8 cellular contexts compared by ENCODE assay signal in the genomic region with DNA sequence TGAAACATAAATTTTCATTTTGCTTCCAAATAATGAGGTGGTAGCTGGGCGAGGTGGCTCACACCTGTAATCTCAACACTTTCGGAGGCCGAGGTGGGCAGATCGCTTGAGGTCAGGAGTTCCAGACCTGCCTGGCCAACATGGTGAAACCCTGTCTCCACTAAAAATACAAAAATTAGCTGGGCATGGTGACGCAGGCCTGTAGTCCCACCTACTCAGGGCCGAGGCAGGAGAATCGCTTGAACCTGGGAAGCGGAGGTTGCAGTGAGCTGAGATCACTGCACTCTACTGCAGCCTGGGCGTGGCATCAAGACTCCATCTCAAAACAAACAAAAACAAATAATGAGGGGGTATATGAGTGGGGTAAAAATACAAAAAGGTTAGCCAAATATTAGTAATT. TPM values are rescaled to one million over a fixed set of nuclear protein-coding genes. Genes with fewer than 3 reads are reported as not detected.
DNase-seq lines count a peak whose midpoint lies in the region; ATAC-seq and TF ChIP-seq lines count a peak whose summit lies in the region.
"Not testable (repeated sequence)": the region's sequence is repeated elsewhere in the genome, so short reads cannot be mapped to it uniquely, and the experiment has no call there.

No MANE protein-coding gene starts in this region.

- intact Hi-C loops in Calu3 (cut with micrococcal nuclease; ENCODE audit: unreplicated experiment): loop anchor here (5.0 kb wide), 1 partner anchor 257 kb away; no protein-coding TSS in a partner anchor
- intact Hi-C loops in upper lobe of right lung (cut with DNase I): not testable (repeated sequence)

- not testable (repeated sequence) for H3K4me1 Mint-ChIP-seq in Calu3 (ENCODE audit: low read depth, unreplicated experiment)
- H3K4me1 Mint-ChIP-seq in T-helper 1 cell treated with Interleukin-12 subunit alpha and Interleukin-12 subunit beta and Interleukin-4 antibody, amounts not matched to agents 30 μg/mL and 1 μg/mL, for 36 hours (ENCODE audit: low read depth): peaks cover 17% of the 10 kb centered on the region
- H3K4me1 Mint-ChIP-seq in activated naive CD8-positive, alpha-beta T cell treated with anti-CD3 and anti-CD28 coated beads, Interleukin-2, amount 50 U/mL, for 24 hours: peaks cover 19% of the 10 kb centered on the region
- peaks cover 14% of the 10 kb centered on the region for H3K4me1 Mint-ChIP-seq in endothelial cell (ENCODE audit: unreplicated experiment)
- H3K4me1 Mint-ChIP-seq in osteocyte (ENCODE audit: unreplicated experiment): peaks cover 18% of the 10 kb centered on the region

- H3K9me3 Mint-ChIP-seq in Calu3 (ENCODE audit: low read depth, unreplicated experiment); T-helper 1 cell treated with Interleukin-12 subunit alpha and Interleukin-12 subunit beta and Interleukin-4 antibody, amounts not matched to agents 30 μg/mL and 1 μg/mL, for 36 hours; activated naive CD8-positive, alpha-beta T cell treated with anti-CD3 and anti-CD28 coated beads, Interleukin-2, amount 50 U/mL, for 24 hours; endothelial cell (ENCODE audit: unreplicated experiment); osteocyte (ENCODE audit: unreplicated experiment): not testable (repeated sequence)

- not testable (repeated sequence) for H3K27ac Mint-ChIP-seq in Calu3 (ENCODE audit: unreplicated experiment); endothelial cell (ENCODE audit: unreplicated experiment)
- peak overlapping the region; percentile 64 for H3K27ac Mint-ChIP-seq in T-helper 1 cell treated with Interleukin-12 subunit alpha and Interleukin-12 subunit beta and Interleukin-4 antibody, amounts not matched to agents 30 μg/mL and 1 μg/mL, for 36 hours
- H3K27ac Mint-ChIP-seq in activated naive CD8-positive, alpha-beta T cell treated with anti-CD3 and anti-CD28 coated beads, Interleukin-2, amount 50 U/mL, for 24 hours: peak overlapping the region; percentile 100
- peak overlapping the region; percentile 99 for H3K27ac Mint-ChIP-seq in osteocyte (ENCODE audit: unreplicated experiment)

- H3K79me2 ChIP-seq in Karpas-422 (ENCODE audit: low read length): peaks cover 50% of the 10 kb centered on the region

- TF ChIP-seq CTCF in Calu3 (IDR thresholded peaks at IDR 0.05; ENCODE audit: unreplicated experiment); endothelial cell (IDR thresholded peaks at IDR 0.05; ENCODE audit: unreplicated experiment); osteocyte (IDR thresholded peaks at IDR 0.05); upper lobe of right lung (IDR thresholded peaks at IDR 0.05): not testable (repeated sequence)

- peak overlapping the region; percentile 79 for H3K9ac ChIP-seq in Karpas-422 (ENCODE audit: low read length)

- not testable (repeated sequence) for H3K27me3 ChIP-seq in Karpas-422 (ENCODE audit: low read length); upper lobe of right lung

- H3K36me3 ChIP-seq in Karpas-422 (ENCODE audit: insufficient read depth, low read length) (peaks cover 20% of the 10 kb centered on the region), upper lobe of right lung (peaks cover 39% of the 10 kb centered on the region)

- H2AFZ ChIP-seq in Karpas-422 (ENCODE audit: low read length): not testable (repeated sequence)

- not testable (repeated sequence) for DNase-seq in Calu3; Karpas-422; activated naive CD8-positive, alpha-beta T cell treated with anti-CD3 and anti-CD28 coated beads, Interleukin-2, amount 50 U/mL, for 24 hours; endothelial cell (ENCODE audit: low spot score); osteocyte (ENCODE audit: extremely low spot score, unreplicated experiment); upper lobe of right lung
- peak; percentile 10 for DNase-seq in kidney tubule cell (ENCODE audit: low spot score)

- H4K20me1 ChIP-seq in Karpas-422 (ENCODE audit: insufficient read depth, low read depth, low read length): not testable (repeated sequence)

- H3K4me1 ChIP-seq in Karpas-422 (ENCODE audit: low read length) (peaks cover 18% of the 10 kb centered on the region), upper lobe of right lung (peaks cover 13% of the 10 kb centered on the region)

- peaks cover 41% of the 10 kb centered on the region for H3K36me3 Mint-ChIP-seq in Calu3 (ENCODE audit: insufficient read depth, unreplicated experiment)
- peaks cover 21% of the 10 kb centered on the region for H3K36me3 Mint-ChIP-seq in T-helper 1 cell treated with Interleukin-12 subunit alpha and Interleukin-12 subunit beta and Interleukin-4 antibody, amounts not matched to agents 30 μg/mL and 1 μg/mL, for 36 hours (ENCODE audit: low read depth)
- H3K36me3 Mint-ChIP-seq in activated naive CD8-positive, alpha-beta T cell treated with anti-CD3 and anti-CD28 coated beads, Interleukin-2, amount 50 U/mL, for 24 hours (ENCODE audit: low read depth): peaks cover 29% of the 10 kb centered on the region
- H3K36me3 Mint-ChIP-seq in endothelial cell (ENCODE audit: low read depth, unreplicated experiment); osteocyte (ENCODE audit: unreplicated experiment): not testable (repeated sequence)

- H3K9me2 ChIP-seq in Karpas-422 (replicated peaks; ENCODE audit: insufficient read depth, low read length): not testable (repeated sequence)

- H3K4me2 ChIP-seq in Karpas-422 (ENCODE audit: low read depth, low read length, poor library complexity, severe bottlenecking): peak overlapping the region; percentile 93

- ATAC-seq in activated naive CD8-positive, alpha-beta T cell treated with anti-CD3 and anti-CD28 coated beads, Interleukin-2, amount 50 U/mL, for 24 hours; upper lobe of right lung: not testable (repeated sequence)

- CTCF ChIA-PET in Calu3 (lab: Charles Lee): not testable (repeated sequence)

- H3K4me3 ChIP-seq in Karpas-422 (ENCODE audit: low read length) (peak overlapping the region; percentile 88), upper lobe of right lung (peak overlapping the region; percentile 89)

- H3K27me3 Mint-ChIP-seq in Calu3 (ENCODE audit: unreplicated experiment); T-helper 1 cell treated with Interleukin-12 subunit alpha and Interleukin-12 subunit beta and Interleukin-4 antibody, amounts not matched to agents 30 μg/mL and 1 μg/mL, for 36 hours (ENCODE audit: low read depth); activated naive CD8-positive, alpha-beta T cell treated with anti-CD3 and anti-CD28 coated beads, Interleukin-2, amount 50 U/mL, for 24 hours; endothelial cell (ENCODE audit: unreplicated experiment); osteocyte (ENCODE audit: unreplicated experiment): not testable (repeated sequence)

- not testable (repeated sequence) for BruUV-seq in Calu3 (replicated peaks; lab: Mats Ljungman, UMichigan)

- not testable (repeated sequence) for H3K27ac ChIP-seq in Karpas-422 (ENCODE audit: low read length); upper lobe of right lung

- peak overlapping the region; percentile 84 for H3K4me3 Mint-ChIP-seq in Calu3 (ENCODE audit: low read depth, unreplicated experiment)
- H3K4me3 Mint-ChIP-seq in T-helper 1 cell treated with Interleukin-12 subunit alpha and Interleukin-12 subunit beta and Interleukin-4 antibody, amounts not matched to agents 30 μg/mL and 1 μg/mL, for 36 hours: peak overlapping the region; percentile 94
- H3K4me3 Mint-ChIP-seq in activated naive CD8-positive, alpha-beta T cell treated with anti-CD3 and anti-CD28 coated beads, Interleukin-2, amount 50 U/mL, for 24 hours: peak overlapping the region; percentile 100
- H3K4me3 Mint-ChIP-seq in endothelial cell (ENCODE audit: unreplicated experiment): peak overlapping the region; percentile 75
- H3K4me3 Mint-ChIP-seq in osteocyte (ENCODE audit: unreplicated experiment): peak overlapping the region; percentile 98

- H3K9me3 ChIP-seq in Karpas-422 (ENCODE audit: low read length); upper lobe of right lung: not testable (repeated sequence)

RNA-seq across cellular contexts. Expression of a gene that starts 1.1 kb away (rescaled TPM):
- total RNA-seq in Calu3 (2022): 79.8 and 89.1 TPM in 2 replicates
- total RNA-seq in Karpas-422 (2014; rRNA removed; shearing (Covaris generic); ENCODE audit: low replicate concordance): 39.3 and 45.1 TPM in 2 replicates
- 52.2 TPM for total RNA-seq in endothelial cell (ENCODE audit: unreplicated experiment)
- total RNA-seq in osteocyte: 66.9 and 75.0 TPM in 2 replicates
- total RNA-seq in upper lobe of right lung: 60.5 TPM

RNA-seq across cellular contexts. Expression of a gene that starts 31.3 kb away (rescaled TPM):
- total RNA-seq in Calu3 (2022) (120 and 151 TPM in 2 replicates), endothelial cell (ENCODE audit: unreplicated experiment) (105 TPM), osteocyte (99.1 and 100 TPM in 2 replicates), upper lobe of right lung (87.4 TPM)
- total RNA-seq in Karpas-422 (2014; rRNA removed; shearing (Covaris generic); ENCODE audit: low replicate concordance): 60.0 and 113 TPM in 2 replicates
